ENCODE assay signal across 8 cellular contexts in genomic region chr10:103192089-103192450, GRCh38. TPM values are rescaled to one million over a fixed set of nuclear protein-coding genes. Genes with fewer than 3 reads are reported as not detected.
DNase-seq lines count a peak whose midpoint lies in the region; ATAC-seq and TF ChIP-seq lines count a peak whose summit lies in the region.

No MANE protein-coding gene starts in this region.

- POLR2A ChIA-PET in activated B cell treated with CpG ODN at 0.5 μM for 24 hours (lab: Charles Lee) = interaction anchor here (0.6 to 3.9 kb wide), 15 partner anchors 9 to 1130 kb away, joined by 3 to 46 read pairs (median 5); partner anchors contain the start of genes ARL3, BORCS7, SFXN2 and TAF5

- peaks cover 45% of the 10 kb centered on the region for H3K4me1 Mint-ChIP-seq in activated B cell treated with CpG ODN at 0.5 μM for 24 hours

- intact Hi-C loops in activated B cell treated with CpG ODN at 0.5 μM for 24 hours (cut with micrococcal nuclease) = loop anchor here (1.0 to 5.0 kb wide), 7 partner anchors 11 to 930 kb away; partner anchors contain the start of genes ARL3, RPEL1, SFR1 and SFXN2

- H3K4me3 Mint-ChIP-seq in activated B cell treated with CpG ODN at 0.5 μM for 24 hours = peak overlapping the region; percentile 99

- peak overlapping the region; percentile 96 for H3K27ac Mint-ChIP-seq in activated B cell treated with CpG ODN at 0.5 μM for 24 hours

- H3K36me3 ChIP-seq in H7 (replicated peaks; ENCODE audit: control insufficient read depth, insufficient read depth, low read length) = no peaks in the 10 kb centered on the region

- no peaks in the 10 kb centered on the region for H3K27me3 Mint-ChIP-seq in activated B cell treated with CpG ODN at 0.5 μM for 24 hours

- DNase-seq in AG20443 (ENCODE audit: low spot score) (peak; percentile 27), H7 (no peak), activated B cell treated with CpG ODN at 0.5 μM for 24 hours (no peak), germinal center (ENCODE audit: low spot score) (peak; percentile 11), retinal pigment epithelial cell (ENCODE audit: low read depth) (no peak), DMS53 (lab: John Stamatoyannopoulos, UW) (no peak), globus pallidus (ENCODE audit: low spot score) (no peak)

- no peaks in the 10 kb centered on the region for H3K9me3 Mint-ChIP-seq in activated B cell treated with CpG ODN at 0.5 μM for 24 hours

- TF ChIP-seq CTCF in activated B cell treated with CpG ODN at 0.5 μM for 24 hours (IDR thresholded peaks at IDR 0.05) = no peak
- TF ChIP-seq CTCF in retinal pigment epithelial cell (conservative IDR thresholded peaks at IDR 0.05; ENCODE audit: low read depth, low read length) = no peak

- peak overlapping the region; percentile 87 for H3K4me3 ChIP-seq in H7 (ENCODE audit: insufficient read depth, low read depth, low read length)
- peak overlapping the region; percentile 91 for H3K4me3 ChIP-seq in retinal pigment epithelial cell (ENCODE audit: low read length)

- H3K27me3 ChIP-seq in H7 (ENCODE audit: control insufficient read depth, insufficient read depth, low read length) = peaks cover 3% of the 10 kb centered on the region

- ATAC-seq in activated B cell treated with CpG ODN at 0.5 μM for 24 hours (ENCODE audit: low read depth) = no peak
- ATAC-seq in GM21786 (IDR thresholded peaks at IDR 0.05; ENCODE audit: unreplicated experiment) = no peak

- CTCF ChIA-PET in activated B cell treated with CpG ODN at 0.5 μM for 24 hours (lab: Charles Lee) = interaction anchor here (0.7 to 1.4 kb wide), 6 partner anchors 9 to 274 kb away, joined by 3 to 5 read pairs (median 3); partner anchors contain the start of gene CNNM2

- H3K36me3 Mint-ChIP-seq in activated B cell treated with CpG ODN at 0.5 μM for 24 hours (ENCODE audit: low read depth) = peaks cover 16% of the 10 kb centered on the region

RNA-seq across cellular contexts. Expression of gene NT5C2, which starts 1.0 kb away (rescaled TPM):
- total RNA-seq in H7 (2014; rRNA removed; shearing (Covaris generic)) = 40.4 and 44.6 TPM in 2 replicates
- total RNA-seq in activated B cell treated with CpG ODN at 0.5 μM for 24 hours = 53.3 and 60.4 TPM in 2 replicates

RNA-seq across cellular contexts. Expression of gene RPEL1, which starts 53.6 kb away (rescaled TPM):
- total RNA-seq in H7 (2014; rRNA removed; shearing (Covaris generic)) = not detected in 2 replicates
- not detected in 2 replicates for total RNA-seq in activated B cell treated with CpG ODN at 0.5 μM for 24 hours

Comparison
In these comparisons a context has a peak if more than half of its experiments do, and no peak if none do; other contexts are left out.
1. DNase-seq: peak in AG20443 (single experiment) and germinal center (single experiment); none in H7 (single experiment), activated B cell treated with CpG ODN at 0.5 μM for 24 hours (single experiment), retinal pigment epithelial cell (single experiment), DMS53 (single experiment) and globus pallidus (single experiment).